8 cellular contexts compared by ENCODE assay signal in genomic region chr14:95265106-95266094, GRCh38. TPM values are rescaled to one million over a fixed set of nuclear protein-coding genes. Genes with fewer than 3 reads are reported as not detected.
A peak's percentile ranks its signal among the peaks of the same experiment; 100 is the strongest.
DNase-seq lines count a peak whose midpoint lies in the region; ATAC-seq, FAIRE-seq and TF ChIP-seq lines count a peak whose summit lies in the region.

No MANE protein-coding gene starts in this region.

- peaks cover 12% of the 10 kb centered on the region for H3K4me1 ChIP-seq in fibroblast of lung (ENCODE audit: control insufficient read depth, extremely low read depth, insufficient read depth, low read length)

- DNase-seq in AG04449 (ENCODE audit: low read depth, low spot score) (peak; percentile 86), GM18507 (ENCODE audit: extremely low spot score, insufficient read length, low read depth) (peak; percentile 46), NCI-H146 treated with DMSO at 0.1 percent for 48 hours (lab: John Stamatoyannopoulos, UW; ENCODE audit: unreplicated experiment) (peak; percentile 36), fibroblast of lung (ENCODE audit: low read depth in 2 of 2) (peak; percentile 76 to 99), pons (ENCODE audit: low spot score) (peak; percentile 61), NCI-H1105 (lab: John Stamatoyannopoulos, UW) (no peak)
- peak; percentile 71 for DNase-seq in activated CD4-positive, alpha-beta T cell treated with anti-CD3 and anti-CD28 coated beads for 48 hours

- H3K9me3 ChIP-seq in fibroblast of lung (ENCODE audit: control insufficient read depth, insufficient read depth, low read depth, low read length), result no peaks in the 10 kb centered on the region

- H3K79me2 ChIP-seq in fibroblast of lung (ENCODE audit: control insufficient read depth, insufficient read depth, low read length), result no peaks in the 10 kb centered on the region

- TF ChIP-seq CTCF in AG04449 (IDR thresholded peaks at IDR 0.05; ENCODE audit: insufficient read depth, low read length, missing control alignments) (no peak), fibroblast of lung (conservative IDR thresholded peaks at IDR 0.05 in 1 of 2, IDR thresholded peaks at IDR 0.05 in 1 of 2; ENCODE audit: low read depth in 1 of 2, low read length in 2 of 2) (no peak)

- no peaks in the 10 kb centered on the region for H3K36me3 ChIP-seq in fibroblast of lung (ENCODE audit: control insufficient read depth, insufficient read depth, low read length)

- H3K4me3 ChIP-seq in AG04449 (ENCODE audit: low read depth, low read length), result no peak overlapping the region
- H3K4me3 ChIP-seq in fibroblast of lung (replicated peaks in 1 of 4; ENCODE audit: control extremely low read depth in 1 of 4, insufficient read depth in 1 of 4, low read depth in 3 of 4, low read length in 4 of 4), result no peak overlapping the region

- no peak overlapping the region for H2AFZ ChIP-seq in fibroblast of lung (ENCODE audit: low read length)

- no peak overlapping the region for H3K4me2 ChIP-seq in fibroblast of lung (ENCODE audit: extremely low read depth, insufficient read depth, low read length)

- ATAC-seq in HG02938 (IDR thresholded peaks at IDR 0.05; ENCODE audit: unreplicated experiment), result peak; percentile 93

- peak; percentile 94 for FAIRE-seq in GM18507 (lab: Jason Lieb, UNC)

- CTCF ChIA-PET in AG04449 (lab: Yijun Ruan, JAX), result interaction anchor here (1.0 to 1.3 kb wide), 2 partner anchors 13 to 261 kb away, joined by 3 read pairs; no protein-coding TSS in a partner anchor

- no peak overlapping the region for H3K9ac ChIP-seq in fibroblast of lung (ENCODE audit: insufficient read depth, low read length)

- H3K27me3 ChIP-seq in fibroblast of lung (ENCODE audit: control insufficient read depth, insufficient read depth, low read length), result no peaks in the 10 kb centered on the region

- H4K20me1 ChIP-seq in fibroblast of lung (ENCODE audit: control insufficient read depth, extremely low read depth, insufficient read depth, low read length), result no peaks in the 10 kb centered on the region

- H3K27ac ChIP-seq in fibroblast of lung (ENCODE audit: insufficient read depth, low read length), result peak overlapping the region; percentile 12

- POLR2A ChIA-PET in AG04449 (lab: Yijun Ruan, JAX), result no interaction called here

RNA-seq across cellular contexts. Expression of gene CLMN, which starts 54.3 kb away (rescaled TPM):
- 0.83 and 1.0 TPM in 2 replicates for total RNA-seq in fibroblast of lung
- polyA plus RNA-seq in fibroblast of lung, result 0.26 and 2.7 TPM in 2 replicates
- polyA plus RNA-seq in fibroblast of lung (2012), result 0.38 and 3.5 TPM in 2 replicates
- 1.8 TPM in 1 of 2 replicates, not detected in the other for polyA minus RNA-seq in fibroblast of lung (ENCODE audit: low replicate concordance)
